ENCODE assay signal across 1 cellular context in genomic region chr3:189999718-190000117, GRCh38.
TF ChIP-seq lines count a peak whose summit lies in the region.

No MANE protein-coding gene starts in this region.

TF ChIP-seq in IMR-90, 13 proteins besides CTCF, POLR2A, EP300 and RAD21:
- no peak for TF ChIP-seq RCOR1 (IDR thresholded peaks at IDR 0.05; ENCODE audit: insufficient replicate concordance, low read length)
- TF ChIP-seq BHLHE40 (IDR thresholded peaks at IDR 0.05; ENCODE audit: low read depth, low read length): no peak
- no peak for TF ChIP-seq CEBPB (IDR thresholded peaks at IDR 0.05; ENCODE audit: low read depth, low read length)
- no peak for TF ChIP-seq USF2 (IDR thresholded peaks at IDR 0.05; ENCODE audit: low read depth, low read length)
- no peak for TF ChIP-seq CHD1 (IDR thresholded peaks at IDR 0.05; ENCODE audit: low read depth, low read length)
- no peak for TF ChIP-seq NFE2L2 (IDR thresholded peaks at IDR 0.05; ENCODE audit: low read depth, low read length)
- no peak for TF ChIP-seq ELK1 (IDR thresholded peaks at IDR 0.05; ENCODE audit: borderline replicate concordance, low read depth, low read length)
- no peak for TF ChIP-seq MAFK (IDR thresholded peaks at IDR 0.05; ENCODE audit: low read depth, low read length)
- no peak for TF ChIP-seq RFX5 (IDR thresholded peaks at IDR 0.05; ENCODE audit: low read depth, low read length)
- no peak for TF ChIP-seq FOS (IDR thresholded peaks at IDR 0.05; ENCODE audit: low read depth, low read length)
- no peak for TF ChIP-seq SMC3 (IDR thresholded peaks at IDR 0.05; ENCODE audit: low read depth, low read length)
- no peak for TF ChIP-seq MXI1 (IDR thresholded peaks at IDR 0.05; ENCODE audit: borderline replicate concordance, low read depth, low read length)
- no peak for TF ChIP-seq MAZ (IDR thresholded peaks at IDR 0.05; ENCODE audit: borderline replicate concordance, low read depth, low read length)
